ENCODE assay signal across 9 cellular contexts in the genomic region with DNA sequence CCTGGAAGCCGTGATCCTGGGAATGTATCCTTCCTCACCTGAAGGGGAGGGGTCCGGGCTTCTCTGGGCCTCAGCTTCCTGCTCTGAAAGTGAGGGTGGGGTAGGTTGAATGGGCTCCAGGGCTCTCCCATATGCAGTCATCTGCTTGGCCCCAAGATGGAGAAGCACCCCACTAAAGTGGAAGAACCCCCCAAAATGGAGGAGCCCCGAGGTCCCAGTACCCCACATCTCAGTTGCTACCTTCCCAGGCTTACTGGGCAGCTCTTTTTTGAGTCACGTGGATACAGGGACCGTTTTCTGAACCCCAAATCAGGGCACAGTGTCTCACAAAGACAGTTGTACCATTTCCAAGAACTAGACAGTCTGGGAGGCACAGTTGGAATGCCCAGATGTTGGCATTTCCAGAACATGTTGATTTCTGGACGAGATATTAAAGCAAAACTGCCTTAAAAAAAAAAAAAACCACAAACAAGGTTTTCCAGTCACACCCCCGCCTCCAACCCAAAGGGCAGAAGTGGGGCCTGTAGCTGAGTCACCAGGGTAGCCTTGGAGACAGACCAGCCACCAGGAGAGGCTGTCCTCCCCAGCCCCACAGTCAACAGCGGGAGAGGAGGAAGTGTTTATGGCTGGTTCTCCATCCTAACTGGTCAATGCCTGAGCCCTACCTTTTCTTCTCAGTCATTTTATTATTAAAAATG. TPM values are rescaled to one million over a fixed set of nuclear protein-coding genes. Genes with fewer than 3 reads are reported as not detected.
DNase-seq lines count a peak whose midpoint lies in the region; ATAC-seq and TF ChIP-seq lines count a peak whose summit lies in the region.
"Had no signal": no experiment of that assay in that cellular context is flagged by ENCODE, and none has a peak within 500 bp of the region (broad histone marks: within the 10 kb centered on the region; RNA-seq: fewer than 3 reads in every experiment).

No MANE protein-coding gene starts in this region.

- ATAC-seq in left lobe of liver (peak; percentile 31), HG03045 (IDR thresholded peaks at IDR 0.05; ENCODE audit: unreplicated experiment) (no peak)

- H3K9me3 ChIP-seq in testis, result no peaks in the 10 kb centered on the region

- peaks cover 33% of the 10 kb centered on the region for H3K4me1 ChIP-seq in testis

- no peaks in the 10 kb centered on the region for H3K36me3 ChIP-seq in testis (ENCODE audit: low read depth, missing control alignments)

- H3K4me3 ChIP-seq in AG09309 (ENCODE audit: control insufficient read depth, low read depth, low read length), result no peak overlapping the region
- no peak overlapping the region for H3K4me3 ChIP-seq in testis

- H3K27ac ChIP-seq in caudate nucleus (ENCODE audit: low read depth, low read length) (peak overlapping the region; percentile 53), testis (peak overlapping the region; percentile 2 to 72)

- 45 to 56% methylated on average over 8 of the region's 8 CpGs for WGBS in testis, 2 donors

- peak; percentile 12 for TF ChIP-seq CTCF in AG09309 (IDR thresholded peaks at IDR 0.05; ENCODE audit: control insufficient read depth, insufficient read depth, low read depth, low read length, missing control alignments)
- TF ChIP-seq CTCF in testis (IDR thresholded peaks at IDR 0.05), result no peak
- no peak for TF ChIP-seq CTCF in GM20000 (IDR thresholded peaks at IDR 0.05; ENCODE audit: extremely low read depth, missing control alignments)

- no peak for TF ChIP-seq POLR2A in testis (IDR thresholded peaks at IDR 0.05)

- intact Hi-C loops in testis (cut with DNase I; ENCODE audit: low total_unique reads), result no loop called here

- DNase-seq in AG09309 (ENCODE audit: low read depth), result peak; percentile 37
- DNase-seq in MV-4-11 (lab: John Stamatoyannopoulos, UW), result peak; percentile 93
- DNase-seq in caudate nucleus (lab: John Stamatoyannopoulos, UW), result no peak
- DNase-seq in left lobe of liver (ENCODE audit: low spot score), result peak; percentile 42
- peak; percentile 69 for DNase-seq in testis
- DNase-seq in GM20000 (ENCODE audit: low spot score), result no peak
- DNase-seq in NCI-H446 (lab: John Stamatoyannopoulos, UW), result no peak

- no peaks in the 10 kb centered on the region for H3K27me3 ChIP-seq in testis

RNA-seq across cellular contexts. Expression of a gene that starts 12.1 kb away (rescaled TPM):
- 3.0 TPM for total RNA-seq in left lobe of liver
- 10 to 100 TPM; 26.6 to 31.7 TPM for total RNA-seq in testis
- polyA plus RNA-seq in testis (ENCODE audit: insufficient read depth, low read depth, low replicate concordance), result 32.0 TPM

RNA-seq across cellular contexts. Expression of a gene that starts 39.3 kb away (rescaled TPM):
- total RNA-seq in left lobe of liver (22.2 TPM), testis (100 to 1,000 TPM; 126 to 132 TPM)
- polyA plus RNA-seq in testis (ENCODE audit: insufficient read depth, low read depth, low replicate concordance), result 150 TPM

RNA-seq across cellular contexts. Expression of a gene that starts 52.9 kb away (rescaled TPM):
- total RNA-seq in left lobe of liver (not detected), testis (10 to 100 TPM in 1 of 2 donors, 1 to 10 TPM in 1; 5.9 to 28.7 TPM)
- 32.5 TPM for polyA plus RNA-seq in testis (ENCODE audit: insufficient read depth, low read depth, low replicate concordance)
- total RNA-seq: activated CD8-positive, alpha-beta memory T cell treated with anti-CD3 and anti-CD28 coated beads for 36 hours had no signal

Comparison
In these comparisons a context has a peak if more than half of its experiments do, and no peak if none do; other contexts are left out.
1. DNase-seq: peak in AG09309 (single experiment), MV-4-11 (single experiment), left lobe of liver (single experiment) and testis (single experiment); none in caudate nucleus (0 of 61), GM20000 (single experiment) and NCI-H446 (0 of 2).